10 cellular contexts compared by ENCODE assay signal in the genomic region with DNA sequence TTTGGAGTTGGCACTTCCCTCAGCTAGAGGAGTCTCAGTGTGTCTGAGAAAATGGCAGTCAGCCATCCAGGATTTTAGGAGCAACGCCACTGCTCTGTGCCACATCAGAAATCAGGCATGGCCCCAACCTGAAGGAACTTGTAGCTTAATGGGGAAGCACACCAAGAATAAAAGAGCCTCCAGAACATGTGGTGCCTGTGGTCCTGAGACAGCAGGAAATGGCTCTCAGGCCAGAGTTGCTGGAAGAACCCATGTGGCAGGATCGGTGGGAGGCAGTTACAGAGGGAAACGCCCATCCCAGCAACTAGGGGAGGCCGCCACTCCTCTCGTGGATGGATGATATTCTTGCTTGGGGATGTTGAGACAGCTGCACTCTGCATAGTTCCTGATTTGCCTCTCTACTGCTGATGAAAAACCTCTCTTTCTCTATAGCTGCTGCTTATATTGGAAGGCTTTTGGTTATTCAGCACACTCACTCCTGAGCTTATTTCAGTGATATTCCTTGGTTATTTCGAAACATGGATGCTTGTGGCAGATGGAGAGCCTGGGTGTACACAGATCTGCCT. TPM values are rescaled to one million over a fixed set of nuclear protein-coding genes. Genes with fewer than 3 reads are reported as not detected.
DNase-seq lines count a peak whose midpoint lies in the region; TF ChIP-seq lines count a peak whose summit lies in the region.
"Had no signal": no experiment of that assay in that cellular context is flagged by ENCODE, and none has a peak within 500 bp of the region (broad histone marks: within the 10 kb centered on the region; RNA-seq: fewer than 3 reads in every experiment).

No MANE protein-coding gene starts in this region.

- H3K4me3 ChIP-seq in fibroblast of lung (replicated peaks in 1 of 4; ENCODE audit: control extremely low read depth in 1 of 4, insufficient read depth in 1 of 4, low read depth in 3 of 4, low read length in 4 of 4): no peak overlapping the region
- H3K4me3 ChIP-seq in HAP-1: no peak overlapping the region
- no peak overlapping the region for H3K4me3 ChIP-seq in prostate gland
- H3K4me3 ChIP-seq: ovary had no signal

- no peak for TF ChIP-seq CTCF in fibroblast of lung (conservative IDR thresholded peaks at IDR 0.05 in 1 of 2, IDR thresholded peaks at IDR 0.05 in 1 of 2; ENCODE audit: low read depth in 1 of 2, low read length in 2 of 2)
- TF ChIP-seq CTCF in prostate gland (IDR thresholded peaks at IDR 0.05): no peak

- TF ChIP-seq POLR2A in prostate gland (IDR thresholded peaks at IDR 0.05): no peak

- no peak overlapping the region for H2AFZ ChIP-seq in fibroblast of lung (ENCODE audit: low read length)

- H3K36me3 ChIP-seq in fibroblast of lung (ENCODE audit: control insufficient read depth, insufficient read depth, low read length): peaks cover 15% of the 10 kb centered on the region
- H3K36me3 ChIP-seq in HAP-1 (replicated peaks): peaks cover 24% of the 10 kb centered on the region
- H3K36me3 ChIP-seq in prostate gland: peaks cover 7 to 26% of the 10 kb centered on the region in 2 donors
- H3K36me3 ChIP-seq: ovary had no signal

- H3K9me3 ChIP-seq in fibroblast of lung (ENCODE audit: control insufficient read depth, insufficient read depth, low read depth, low read length) (no peaks in the 10 kb centered on the region), HAP-1 (no peaks in the 10 kb centered on the region), prostate gland (no peaks in the 10 kb centered on the region)
- H3K9me3 ChIP-seq: ovary had no signal

- WGBS in prostate gland: 41% methylated on average over 6 of the region's 6 CpGs

- no peak overlapping the region for H3K9ac ChIP-seq in fibroblast of lung (ENCODE audit: insufficient read depth, low read length)

- H3K4me1 ChIP-seq in fibroblast of lung (ENCODE audit: control insufficient read depth, extremely low read depth, insufficient read depth, low read length): no peaks in the 10 kb centered on the region
- H3K4me1 ChIP-seq in HAP-1: no peaks in the 10 kb centered on the region; the same call in 1 of the 2 replicates
- H3K4me1 ChIP-seq in prostate gland (replicated peaks): no peaks in the 10 kb centered on the region
- H3K4me1 ChIP-seq: foreskin keratinocyte had no signal

- H3K27ac ChIP-seq in fibroblast of lung (ENCODE audit: insufficient read depth, low read length) (no peak overlapping the region), prostate gland (no peak overlapping the region)
- H3K27ac ChIP-seq: foreskin keratinocyte, ovary had no signal

- in situ Hi-C loops in HAP-1 (cut with MboI; ENCODE audit: low sequenced_read_pairs): no loop called here

- intact Hi-C loops in prostate gland (cut with DNase I): loop anchor here (5.0 kb wide), 1 partner anchor 50 kb away; the partner anchor contains the start of gene KLHL25

- H3K27me3 ChIP-seq in fibroblast of lung (ENCODE audit: control insufficient read depth, insufficient read depth, low read length) (no peaks in the 10 kb centered on the region), HAP-1 (ENCODE audit: low read depth) (no peaks in the 10 kb centered on the region), prostate gland (replicated peaks; ENCODE audit: insufficient read depth) (no peaks in the 10 kb centered on the region)
- H3K27me3 ChIP-seq: foreskin keratinocyte, ovary had no signal

- DNase-seq in DMS 273 treated with DMSO at 0.1 percent for 48 hours (lab: John Stamatoyannopoulos, UW): peak; percentile 52
- DNase-seq in NCI-H2171 (lab: John Stamatoyannopoulos, UW): peak; percentile 60
- peak; percentile 39 to 79 for DNase-seq in fibroblast of lung (ENCODE audit: low read depth in 2 of 2)
- DNase-seq in pons (ENCODE audit: low spot score): peak; percentile 56
- DNase-seq in HAP-1 (ENCODE audit: low spot score in 2 of 2): no peak
- DNase-seq in NCI-H748 treated with DMSO at 0.1 percent for 48 hours (lab: John Stamatoyannopoulos, UW): no peak
- no peak for DNase-seq in prostate gland (ENCODE audit: low spot score)
- DNase-seq in HuH-7.5 (ENCODE audit: low spot score): no peak
- DNase-seq: foreskin keratinocyte had no signal

- no peak overlapping the region for H3K4me2 ChIP-seq in fibroblast of lung (ENCODE audit: extremely low read depth, insufficient read depth, low read length)

- no peaks in the 10 kb centered on the region for H3K79me2 ChIP-seq in fibroblast of lung (ENCODE audit: control insufficient read depth, insufficient read depth, low read length)

- no peaks in the 10 kb centered on the region for H4K20me1 ChIP-seq in fibroblast of lung (ENCODE audit: control insufficient read depth, extremely low read depth, insufficient read depth, low read length)

RNA-seq across cellular contexts. Expression of gene KLHL25, which starts 52.5 kb away (rescaled TPM):
- total RNA-seq in fibroblast of lung: 5.4 TPM in 2 replicates
- polyA plus RNA-seq in fibroblast of lung: 1.4 and 1.6 TPM in 2 replicates
- 1.7 and 2.0 TPM in 2 replicates for polyA plus RNA-seq in fibroblast of lung (2012)
- polyA minus RNA-seq in fibroblast of lung (ENCODE audit: low replicate concordance): 6.0 and 9.6 TPM in 2 replicates
- 10 to 100 TPM in 1 of 2 donors, 1 to 10 TPM in 1; 5.1 to 30.8 TPM for total RNA-seq in prostate gland

Comparison
In these comparisons a context has a peak if more than half of its experiments do, and no peak if none do; other contexts are left out.
1. DNase-seq: peak in DMS 273 treated with DMSO at 0.1 percent for 48 hours (single experiment), NCI-H2171 (single experiment), fibroblast of lung (2 of 2) and pons (single experiment); none in HAP-1 (0 of 2), NCI-H748 treated with DMSO at 0.1 percent for 48 hours (single experiment), prostate gland (single experiment) and HuH-7.5 (single experiment).